Comparison of ENCODE assay signal across 1 cellular context in genomic region chr17:44369414-44370023, GRCh38.
A peak's percentile ranks its signal among the peaks of the same experiment; 100 is the strongest.
TF ChIP-seq lines count a peak whose summit lies in the region.

No MANE protein-coding gene starts in this region.

TF ChIP-seq in HepG2, 621 proteins besides CTCF, POLR2A, EP300 and RAD21 (continued from another document and continues in another):
- TF ChIP-seq, protein P1, sequence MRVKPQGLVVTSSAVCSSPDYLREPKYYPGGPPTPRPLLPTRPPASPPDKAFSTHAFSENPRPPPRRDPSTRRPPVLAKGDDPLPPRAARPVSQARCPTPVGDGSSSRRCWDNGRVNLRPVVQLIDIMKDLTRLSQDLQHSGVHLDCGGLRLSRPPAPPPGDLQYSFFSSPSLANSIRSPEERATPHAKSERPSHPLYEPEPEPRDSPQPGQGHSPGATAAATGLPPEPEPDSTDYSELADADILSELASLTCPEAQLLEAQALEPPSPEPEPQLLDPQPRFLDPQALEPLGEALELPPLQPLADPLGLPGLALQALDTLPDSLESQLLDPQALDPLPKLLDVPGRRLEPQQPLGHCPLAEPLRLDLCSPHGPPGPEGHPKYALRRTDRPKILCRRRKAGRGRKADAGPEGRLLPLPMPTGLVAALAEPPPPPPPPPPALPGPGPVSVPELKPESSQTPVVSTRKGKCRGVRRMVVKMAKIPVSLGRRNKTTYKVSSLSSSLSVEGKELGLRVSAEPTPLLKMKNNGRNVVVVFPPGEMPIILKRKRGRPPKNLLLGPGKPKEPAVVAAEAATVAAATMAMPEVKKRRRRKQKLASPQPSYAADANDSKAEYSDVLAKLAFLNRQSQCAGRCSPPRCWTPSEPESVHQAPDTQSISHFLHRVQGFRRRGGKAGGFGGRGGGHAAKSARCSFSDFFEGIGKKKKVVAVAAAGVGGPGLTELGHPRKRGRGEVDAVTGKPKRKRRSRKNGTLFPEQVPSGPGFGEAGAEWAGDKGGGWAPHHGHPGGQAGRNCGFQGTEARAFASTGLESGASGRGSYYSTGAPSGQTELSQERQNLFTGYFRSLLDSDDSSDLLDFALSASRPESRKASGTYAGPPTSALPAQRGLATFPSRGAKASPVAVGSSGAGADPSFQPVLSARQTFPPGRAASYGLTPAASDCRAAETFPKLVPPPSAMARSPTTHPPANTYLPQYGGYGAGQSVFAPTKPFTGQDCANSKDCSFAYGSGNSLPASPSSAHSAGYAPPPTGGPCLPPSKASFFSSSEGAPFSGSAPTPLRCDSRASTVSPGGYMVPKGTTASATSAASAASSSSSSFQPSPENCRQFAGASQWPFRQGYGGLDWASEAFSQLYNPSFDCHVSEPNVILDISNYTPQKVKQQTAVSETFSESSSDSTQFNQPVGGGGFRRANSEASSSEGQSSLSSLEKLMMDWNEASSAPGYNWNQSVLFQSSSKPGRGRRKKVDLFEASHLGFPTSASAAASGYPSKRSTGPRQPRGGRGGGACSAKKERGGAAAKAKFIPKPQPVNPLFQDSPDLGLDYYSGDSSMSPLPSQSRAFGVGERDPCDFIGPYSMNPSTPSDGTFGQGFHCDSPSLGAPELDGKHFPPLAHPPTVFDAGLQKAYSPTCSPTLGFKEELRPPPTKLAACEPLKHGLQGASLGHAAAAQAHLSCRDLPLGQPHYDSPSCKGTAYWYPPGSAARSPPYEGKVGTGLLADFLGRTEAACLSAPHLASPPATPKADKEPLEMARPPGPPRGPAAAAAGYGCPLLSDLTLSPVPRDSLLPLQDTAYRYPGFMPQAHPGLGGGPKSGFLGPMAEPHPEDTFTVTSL (CRISPR knock-in tag; IDR thresholded peaks at IDR 0.05; ENCODE audit: borderline replicate concordance): peak; percentile 73; the same call in 1 of the 2 replicates
- 0 out of 2 replicates have a peak, but pooled peaks have one; percentile 51 for TF ChIP-seq UBTF (CRISPR knock-in tag; IDR thresholded peaks at IDR 0.05)
- 0 out of 2 replicates have a peak, but pooled peaks have one; percentile 17 for TF ChIP-seq SP2 (CRISPR knock-in tag; IDR thresholded peaks at IDR 0.05)
- peak; percentile 86 for TF ChIP-seq NFYC (CRISPR knock-in tag; IDR thresholded peaks at IDR 0.05)
- peak; percentile 13; the same call in 1 of the 2 replicates for TF ChIP-seq ZNF788 (CRISPR knock-in tag; IDR thresholded peaks at IDR 0.05; ENCODE audit: borderline replicate concordance)
- TF ChIP-seq KDM2A (CRISPR knock-in tag; IDR thresholded peaks at IDR 0.05; ENCODE audit: borderline replicate concordance, low read depth): peak; percentile 55
- peak; percentile 31; the same call in 1 of the 2 replicates for TF ChIP-seq ZBTB7B (CRISPR knock-in tag; IDR thresholded peaks at IDR 0.05)
- 0 out of 2 replicates have a peak, but pooled peaks have one; percentile 37 for TF ChIP-seq KIAA2018 (CRISPR knock-in tag; IDR thresholded peaks at IDR 0.05; ENCODE audit: borderline replicate concordance)
- peak; percentile 91 for TF ChIP-seq ZBTB26 (CRISPR knock-in tag; IDR thresholded peaks at IDR 0.05; ENCODE audit: borderline replicate concordance)
- peak; percentile 19; the same call in 1 of the 2 replicates for TF ChIP-seq HIVEP1 (CRISPR knock-in tag; IDR thresholded peaks at IDR 0.05)
- peak; percentile 98 for TF ChIP-seq DRAP1 (CRISPR knock-in tag; IDR thresholded peaks at IDR 0.05)
- TF ChIP-seq ZNF598 (CRISPR knock-in tag; IDR thresholded peaks at IDR 0.05; ENCODE audit: borderline replicate concordance): 0 out of 2 replicates have a peak, but pooled peaks have one; percentile 44
- TF ChIP-seq ZMYM2 (CRISPR knock-in tag; IDR thresholded peaks at IDR 0.05): peak; percentile 97
- TF ChIP-seq PHF21A (CRISPR knock-in tag; IDR thresholded peaks at IDR 0.05): peak; percentile 74; the same call in 1 of the 2 replicates
- TF ChIP-seq, protein P2, sequence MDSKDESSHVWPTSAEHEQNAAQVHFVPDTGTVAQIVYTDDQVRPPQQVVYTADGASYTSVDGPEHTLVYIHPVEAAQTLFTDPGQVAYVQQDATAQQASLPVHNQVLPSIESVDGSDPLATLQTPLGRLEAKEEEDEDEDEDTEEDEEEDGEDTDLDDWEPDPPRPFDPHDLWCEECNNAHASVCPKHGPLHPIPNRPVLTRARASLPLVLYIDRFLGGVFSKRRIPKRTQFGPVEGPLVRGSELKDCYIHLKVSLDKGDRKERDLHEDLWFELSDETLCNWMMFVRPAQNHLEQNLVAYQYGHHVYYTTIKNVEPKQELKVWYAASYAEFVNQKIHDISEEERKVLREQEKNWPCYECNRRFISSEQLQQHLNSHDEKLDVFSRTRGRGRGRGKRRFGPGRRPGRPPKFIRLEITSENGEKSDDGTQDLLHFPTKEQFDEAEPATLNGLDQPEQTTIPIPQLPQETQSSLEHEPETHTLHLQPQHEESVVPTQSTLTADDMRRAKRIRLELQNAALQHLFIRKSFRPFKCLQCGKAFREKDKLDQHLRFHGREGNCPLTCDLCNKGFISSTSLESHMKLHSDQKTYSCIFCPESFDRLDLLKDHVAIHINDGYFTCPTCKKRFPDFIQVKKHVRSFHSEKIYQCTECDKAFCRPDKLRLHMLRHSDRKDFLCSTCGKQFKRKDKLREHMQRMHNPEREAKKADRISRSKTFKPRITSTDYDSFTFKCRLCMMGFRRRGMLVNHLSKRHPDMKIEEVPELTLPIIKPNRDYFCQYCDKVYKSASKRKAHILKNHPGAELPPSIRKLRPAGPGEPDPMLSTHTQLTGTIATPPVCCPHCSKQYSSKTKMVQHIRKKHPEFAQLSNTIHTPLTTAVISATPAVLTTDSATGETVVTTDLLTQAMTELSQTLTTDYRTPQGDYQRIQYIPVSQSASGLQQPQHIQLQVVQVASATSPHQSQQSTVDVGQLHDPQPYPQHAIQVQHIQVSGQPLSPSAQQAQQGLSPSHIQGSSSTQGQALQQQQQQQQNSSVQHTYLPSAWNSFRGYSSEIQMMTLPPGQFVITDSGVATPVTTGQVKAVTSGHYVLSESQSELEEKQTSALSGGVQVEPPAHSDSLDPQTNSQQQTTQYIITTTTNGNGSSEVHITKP (CRISPR knock-in tag; IDR thresholded peaks at IDR 0.05; ENCODE audit: low read depth): peak; percentile 70; the same call in 1 of the 2 replicates
- TF ChIP-seq, protein P3, sequence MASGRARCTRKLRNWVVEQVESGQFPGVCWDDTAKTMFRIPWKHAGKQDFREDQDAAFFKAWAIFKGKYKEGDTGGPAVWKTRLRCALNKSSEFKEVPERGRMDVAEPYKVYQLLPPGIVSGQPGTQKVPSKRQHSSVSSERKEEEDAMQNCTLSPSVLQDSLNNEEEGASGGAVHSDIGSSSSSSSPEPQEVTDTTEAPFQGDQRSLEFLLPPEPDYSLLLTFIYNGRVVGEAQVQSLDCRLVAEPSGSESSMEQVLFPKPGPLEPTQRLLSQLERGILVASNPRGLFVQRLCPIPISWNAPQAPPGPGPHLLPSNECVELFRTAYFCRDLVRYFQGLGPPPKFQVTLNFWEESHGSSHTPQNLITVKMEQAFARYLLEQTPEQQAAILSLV (CRISPR knock-in tag; IDR thresholded peaks at IDR 0.05; ENCODE audit: borderline replicate concordance): peak; percentile 74
- peak; percentile 73 for TF ChIP-seq MED1 (CRISPR knock-in tag; IDR thresholded peaks at IDR 0.05)
- TF ChIP-seq ZFX (CRISPR knock-in tag; IDR thresholded peaks at IDR 0.05; ENCODE audit: low read depth): peak; percentile 78
- TF ChIP-seq FUBP1 (CRISPR knock-in tag; IDR thresholded peaks at IDR 0.05; ENCODE audit: borderline replicate concordance): 0 out of 2 replicates have a peak, but pooled peaks have one; percentile 33
- 0 out of 2 replicates have a peak, but pooled peaks have one; percentile 25 for TF ChIP-seq MIER2 (CRISPR knock-in tag; IDR thresholded peaks at IDR 0.05)
